14 cellular contexts compared by ENCODE assay signal in genomic region chr2:165074884-165075283, GRCh38.
"Had no signal": no experiment of that assay in that cellular context is flagged by ENCODE, and none has a peak within 500 bp of the region (broad histone marks: within the 10 kb centered on the region; RNA-seq: fewer than 3 reads in every experiment).

No MANE protein-coding gene starts in this region.

- FAIRE-seq: endometrium had no signal

- H3K4me3 ChIP-seq: esophagus muscularis mucosa, gastrocnemius medialis, psoas muscle, right lobe of liver had no signal

- H3K4me3 Mint-ChIP-seq: nephron progenitor cell; stimulated activated naive B cell treated with anti-CD40 and anti-IgM and Interleukin-4, amounts not matched to agents 10 μg/mL and 1 μg/mL and 100 μg/mL, for 72 hours had no signal

- H3K27me3 ChIP-seq: esophagus muscularis mucosa, gastrocnemius medialis, right lobe of liver had no signal

- ATAC-seq: gastrocnemius medialis; left lobe of liver; psoas muscle; stimulated activated naive B cell treated with anti-CD40 and anti-IgM and Interleukin-4, amounts not matched to agents 10 μg/mL and 1 μg/mL and 100 μg/mL, for 72 hours had no signal

- DNase-seq: effector memory CD4-positive, alpha-beta T cell; gastrocnemius medialis; islet precursor cell; midbrain; nephron progenitor cell; psoas muscle; retina; right lobe of liver; stimulated activated CD4-positive, alpha-beta T cell treated with anti-CD3 and anti-CD28 coated beads, Interleukin-4, amount 100 ng/mL, for 24 hours; stimulated activated naive B cell treated with anti-CD40 and anti-IgM and Interleukin-4, amounts not matched to agents 10 μg/mL and 1 μg/mL and 100 μg/mL, for 72 hours; trophoblast cell had no signal

- H3K4me1 Mint-ChIP-seq: stimulated activated naive B cell treated with anti-CD40 and anti-IgM and Interleukin-4, amounts not matched to agents 10 μg/mL and 1 μg/mL and 100 μg/mL, for 72 hours had no signal

- H3K36me3 ChIP-seq: esophagus muscularis mucosa, gastrocnemius medialis, right lobe of liver had no signal

- H3K27me3 Mint-ChIP-seq: stimulated activated naive B cell treated with anti-CD40 and anti-IgM and Interleukin-4, amounts not matched to agents 10 μg/mL and 1 μg/mL and 100 μg/mL, for 72 hours had no signal

- H3K27ac ChIP-seq: esophagus muscularis mucosa, gastrocnemius medialis, psoas muscle, right lobe of liver had no signal

- H3K9me3 ChIP-seq: gastrocnemius medialis, psoas muscle, right lobe of liver had no signal

- H3K27ac Mint-ChIP-seq: nephron progenitor cell; stimulated activated naive B cell treated with anti-CD40 and anti-IgM and Interleukin-4, amounts not matched to agents 10 μg/mL and 1 μg/mL and 100 μg/mL, for 72 hours had no signal

- H3K4me1 ChIP-seq: esophagus muscularis mucosa, gastrocnemius medialis, psoas muscle, right lobe of liver had no signal
